ENCODE assay signal across 25 cellular contexts in the genomic region with DNA sequence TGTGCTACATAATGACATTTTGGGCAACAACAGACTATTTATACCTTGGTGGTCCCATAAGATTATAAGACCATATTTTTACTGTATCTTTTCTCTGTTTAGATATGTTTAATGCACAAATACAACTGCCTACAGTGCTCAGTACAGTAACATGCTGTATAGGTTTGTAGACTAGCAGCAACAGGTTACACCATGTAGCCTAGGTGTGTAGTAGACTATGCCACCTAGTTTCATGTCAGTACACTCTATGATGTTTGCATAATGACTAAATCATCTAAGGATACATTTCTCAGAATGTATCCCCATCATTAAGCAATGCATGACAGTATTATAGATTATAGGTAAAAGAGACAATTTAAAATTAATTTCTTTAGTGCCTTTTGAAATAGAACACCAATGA. TPM values are rescaled to one million over a fixed set of nuclear protein-coding genes. Genes with fewer than 3 reads are reported as not detected.
"Had no signal": no experiment of that assay in that cellular context is flagged by ENCODE, and none has a peak within 500 bp of the region (broad histone marks: within the 10 kb centered on the region; RNA-seq: fewer than 3 reads in every experiment).

No MANE protein-coding gene starts in this region.

- DNase-seq: activated CD4-positive, alpha-beta T cell treated with anti-CD3 and anti-CD28 coated beads, Interleukin-2, amount 10 ng/mL, durations not matched to agents 7 days and 5 days; activated CD8-positive, alpha-beta T cell treated with anti-CD3 and anti-CD28 coated beads, Interleukin-2, amount 10 ng/mL, durations not matched to agents 7 days and 5 days; activated effector memory CD4-positive, alpha-beta T cell treated with Interleukin-2 at 50 U/mL for 16 hours; activated naive CD4-positive, alpha-beta T cell treated with anti-CD3 and anti-CD28 coated beads, Interleukin-2, amount 10 ng/mL, durations not matched to agents 7 days and 5 days; activated naive CD8-positive, alpha-beta T cell treated with anti-CD3 and anti-CD28 coated beads, Interleukin-2, amount 50 U/mL, for 24 hours; activated T-cell treated with anti-CD3 and anti-CD28 coated beads, Interleukin-2, amount 50 U/mL, for 24 hours; aorta; brain microvascular endothelial cell; cerebellar nuclear complex; cortex of kidney; effector CD4-positive, alpha-beta T cell; heart right ventricle; mucosa of descending colon; naive thymus-derived CD4-positive, alpha-beta T cell; stimulated activated CD4-positive, alpha-beta T cell treated with anti-CD3 and anti-CD28 coated beads, Interleukin-12 subunit alpha, Interleukin-12 subunit beta, amount 100 ng/mL, for 4 hours; stimulated activated CD4-positive, alpha-beta T cell treated with anti-CD3 and anti-CD28 coated beads, Interleukin-1b, Interleukin-23, amount 100 ng/mL, for 48 hours; stimulated activated CD8-positive, alpha-beta memory T cell treated with anti-CD3 and anti-CD28 coated beads, Interleukin-4, amount 100 ng/mL, for 48 hours; stimulated activated naive CD4-positive, alpha-beta T cell; substantia nigra; T-helper 1 cell; T1000 had no signal

- H3K36me3 ChIP-seq: brain microvascular endothelial cell, heart right ventricle had no signal

- H3K9me3 ChIP-seq: heart right ventricle, mucosa of descending colon, tibial nerve had no signal

- H3K27me3 ChIP-seq: heart right ventricle, tibial nerve had no signal

- FAIRE-seq: frontal cortex had no signal

- H3K4me3 ChIP-seq: heart right ventricle, mucosa of descending colon, tibial nerve had no signal

- H3K27ac ChIP-seq: brain microvascular endothelial cell, heart right ventricle, tibial nerve had no signal

RNA-seq across cellular contexts. Expression of a gene that starts 30.7 kb away (rescaled TPM):
- total RNA-seq: frontal cortex, mucosa of descending colon, osteocyte, tibial nerve had no signal

RNA-seq across cellular contexts. Expression of a gene that starts 45.0 kb away (rescaled TPM):
- total RNA-seq: activated CD4-positive, alpha-beta T cell treated with anti-CD3 and anti-CD28 coated beads, Interleukin-2, amount 10 ng/mL, durations not matched to agents 7 days and 5 days; activated CD8-positive, alpha-beta T cell treated with anti-CD3 and anti-CD28 coated beads, Interleukin-2, amount 10 ng/mL, durations not matched to agents 7 days and 5 days; frontal cortex; heart right ventricle; liver; naive thymus-derived CD4-positive, alpha-beta T cell; osteocyte; tibial nerve had no signal
- polyA plus RNA-seq: aorta; heart right ventricle; liver; naive thymus-derived CD4-positive, alpha-beta T cell had no signal
